In the genomic region with DNA sequence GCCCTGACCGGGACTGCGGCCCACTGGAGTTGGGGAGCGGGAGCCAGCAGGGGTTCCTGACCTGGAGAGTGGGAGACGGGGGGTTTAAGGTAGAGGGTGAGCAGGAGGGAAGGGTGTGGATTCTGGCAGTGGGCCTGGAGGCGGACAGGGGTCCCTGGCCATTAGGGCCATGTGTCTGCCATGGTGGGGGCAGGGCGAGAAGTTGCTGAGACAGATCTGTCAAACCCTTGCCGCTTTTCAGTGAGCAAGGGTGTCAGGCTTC, we compare ENCODE assay signal across 24 cellular contexts. TPM values are rescaled to one million over a fixed set of nuclear protein-coding genes. Genes with fewer than 3 reads are reported as not detected.
"Had no signal": no experiment of that assay in that cellular context is flagged by ENCODE, and none has a peak within 500 bp of the region (broad histone marks: within the 10 kb centered on the region; RNA-seq: fewer than 3 reads in every experiment).

No MANE protein-coding gene starts in this region.

- DNase-seq: cerebellar nuclear complex; cortex of kidney; esophagus squamous epithelium; foreskin melanocyte; kidney glomerular epithelial cell; naive thymus-derived CD4-positive, alpha-beta T cell; occipital lobe had no signal

- H3K27ac ChIP-seq: esophagus squamous epithelium, heart right ventricle, ovary, psoas muscle, thyroid gland, vagina had no signal

- H3K4me1 ChIP-seq: psoas muscle, thyroid gland, vagina had no signal

- H3K27me3 ChIP-seq: esophagus squamous epithelium, heart right ventricle, ovary, spleen, thyroid gland, vagina had no signal

- H3K36me3 ChIP-seq: esophagus squamous epithelium, heart right ventricle, ovary, spleen, thyroid gland, vagina had no signal

- H3K9me3 ChIP-seq: esophagus squamous epithelium, heart right ventricle, ovary, psoas muscle, spleen, thyroid gland, vagina had no signal

- FAIRE-seq: endometrium, islet of Langerhans had no signal

- H3K4me3 ChIP-seq: esophagus squamous epithelium, heart right ventricle, lung, ovary, psoas muscle, skin epidermis, spleen, thyroid gland, vagina had no signal

RNA-seq across cellular contexts. Expression of a gene that starts 38.1 kb away (rescaled TPM):
- total RNA-seq: dermis microvascular lymphatic vessel endothelial cell; esophagus squamous epithelium; heart right ventricle; liver; lung; mucosa of gallbladder; naive thymus-derived CD4-positive, alpha-beta T cell; occipital lobe; ovary; psoas muscle; renal cortical epithelial cell; right cardiac atrium; spleen; temporal lobe; thyroid gland; ureter; vagina had no signal
- polyA plus RNA-seq: heart right ventricle; liver; lung; naive thymus-derived CD4-positive, alpha-beta T cell; ovary; psoas muscle; right cardiac atrium; spleen had no signal

RNA-seq across cellular contexts. Expression of a gene that starts 53.1 kb away (rescaled TPM):
- polyA plus RNA-seq: naive thymus-derived CD4-positive, alpha-beta T cell had no signal

RNA-seq across cellular contexts. Expression of a gene that starts 55.4 kb away (rescaled TPM):
- total RNA-seq: dermis microvascular lymphatic vessel endothelial cell; esophagus squamous epithelium; heart right ventricle; liver; lung; mucosa of gallbladder; naive thymus-derived CD4-positive, alpha-beta T cell; occipital lobe; ovary; psoas muscle; renal cortical epithelial cell; right cardiac atrium; temporal lobe; thyroid gland; ureter; vagina had no signal
- polyA plus RNA-seq: heart right ventricle; naive thymus-derived CD4-positive, alpha-beta T cell; ovary; right cardiac atrium; spleen had no signal
